Comparison of ENCODE assay signal across 1 cellular context in the genomic region with DNA sequence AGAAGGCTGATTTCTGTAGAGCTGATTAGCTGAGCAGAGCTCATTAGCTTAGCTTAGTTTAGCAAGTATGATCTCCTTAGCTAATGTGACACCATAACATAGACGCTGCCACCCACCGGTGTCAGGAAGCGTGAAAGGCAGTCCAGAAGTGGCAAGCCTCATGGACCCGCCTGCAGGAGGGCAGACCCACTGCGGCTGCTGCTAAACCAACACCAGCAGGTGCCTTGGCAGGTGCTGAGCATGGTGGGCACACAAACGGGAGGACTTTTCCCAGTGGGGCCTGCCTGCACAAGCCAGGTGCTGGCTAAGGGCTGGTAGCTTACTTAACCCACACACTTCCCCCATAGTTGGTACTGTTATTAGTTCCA.
TF ChIP-seq lines count a peak whose summit lies in the region.

No MANE protein-coding gene starts in this region.

TF ChIP-seq in HepG2, 621 proteins besides CTCF, POLR2A, EP300 and RAD21 (continued from another document):
- no peak for TF ChIP-seq RXRA (CRISPR knock-in tag; IDR thresholded peaks at IDR 0.05)
TF ChIP-seq in HepG2: peak in this region for 1.
